Comparison of ENCODE assay signal across 8 cellular contexts in genomic region chr5:135466178-135467050, GRCh38. TPM values are rescaled to one million over a fixed set of nuclear protein-coding genes. Genes with fewer than 3 reads are reported as not detected.
A peak's percentile ranks its signal among the peaks of the same experiment; 100 is the strongest.
DNase-seq lines count a peak whose midpoint lies in the region; ATAC-seq and TF ChIP-seq lines count a peak whose summit lies in the region.

No MANE protein-coding gene starts in this region.

- TF ChIP-seq CTCF in epithelial cell of esophagus (IDR thresholded peaks at IDR 0.05; ENCODE audit: insufficient read depth, low read depth, low read length, missing control alignments): peak; percentile 88

- no peak overlapping the region for H3K4me3 ChIP-seq in epithelial cell of esophagus (ENCODE audit: low read length)

- DNase-seq in 8988T (peak; percentile 94), NOMO-1 treated with dmso at 0.1 percent for 144 hours (lab: John Stamatoyannopoulos, UW; ENCODE audit: unreplicated experiment) (peak; percentile 28), epithelial cell of esophagus (ENCODE audit: low read depth) (peak; percentile 73), myocyte (ENCODE audit: low read depth) (peak; percentile 67)
- peak; percentile 89 for DNase-seq in activated CD8-positive, alpha-beta memory T cell treated with anti-CD3 and anti-CD28 coated beads, Interleukin-2, amount 50 U/mL, for 48 hours
- DNase-seq in stimulated activated CD8-positive, alpha-beta memory T cell treated with anti-CD3 and anti-CD28 coated beads, Interleukin-7, amount 100 ng/mL, for 4 hours (ENCODE audit: low read depth in 2 of 2): peak; percentile 39

- peak; percentile 80 for ATAC-seq in GM18502 (IDR thresholded peaks at IDR 0.05; ENCODE audit: poor library complexity, unreplicated experiment)
- peak; percentile 81 for ATAC-seq in HG03460 (IDR thresholded peaks at IDR 0.05; ENCODE audit: unreplicated experiment)

RNA-seq across cellular contexts. Expression of gene TIFAB, which starts 14.3 kb away (rescaled TPM):
- total RNA-seq in myocyte: not detected in 2 replicates
- polyA plus RNA-seq in myocyte (2012): not detected

RNA-seq across cellular contexts. Expression of gene DCANP1, which starts 19.3 kb away (rescaled TPM):
- not detected in 2 replicates for total RNA-seq in myocyte
- polyA plus RNA-seq in myocyte (2012): not detected

Comparison
In these comparisons a context has a peak if more than half of its experiments do, and no peak if none do; other contexts are left out.
1. DNase-seq: peak in every context shown above with its lines; median percentile 94 in 8988T; 89 in activated CD8-positive, alpha-beta memory T cell treated with anti-CD3 and anti-CD28 coated beads, Interleukin-2, amount 50 U/mL, for 48 hours; 73 in epithelial cell of esophagus; 67 in myocyte; 39 in stimulated activated CD8-positive, alpha-beta memory T cell treated with anti-CD3 and anti-CD28 coated beads, Interleukin-7, amount 100 ng/mL, for 4 hours; 28 in NOMO-1 treated with dmso at 0.1 percent for 144 hours.